Comparison of ENCODE assay signal across 19 cellular contexts in genomic region chr1:79232831-79233230, GRCh38.
A peak's percentile ranks its signal among the peaks of the same experiment; 100 is the strongest.
DNase-seq lines count a peak whose midpoint lies in the region; ATAC-seq and TF ChIP-seq lines count a peak whose summit lies in the region.
"Had no signal": no experiment of that assay in that cellular context is flagged by ENCODE, and none has a peak within 500 bp of the region (broad histone marks: within the 10 kb centered on the region; RNA-seq: fewer than 3 reads in every experiment).

No MANE protein-coding gene starts in this region.

- peak overlapping the region; percentile 48 for H2AFZ ChIP-seq in neuronal stem cell (ENCODE audit: low read length)
- H2AFZ ChIP-seq in trophoblast cell (ENCODE audit: insufficient read depth, low read length, poor library complexity) = no peak overlapping the region
- H2AFZ ChIP-seq in PC-3 (ENCODE audit: low read length) = no peak overlapping the region

- H2BK120ac ChIP-seq in neuronal stem cell (ENCODE audit: low read depth, low read length) (no peak overlapping the region), trophoblast cell (ENCODE audit: insufficient read depth, low read length, poor library complexity) (peak overlapping the region; percentile 46)

- H3K18ac ChIP-seq in neuronal stem cell (ENCODE audit: low read length) (no peak overlapping the region), trophoblast cell (ENCODE audit: low read length) (no peak overlapping the region)

- H2BK5ac ChIP-seq in neuronal stem cell (ENCODE audit: low read length) (no peak overlapping the region), trophoblast cell (ENCODE audit: low read depth, low read length, poor library complexity) (no peak overlapping the region)

- intact Hi-C loops in PC-3 (cut with micrococcal nuclease) = no loop called here
- intact Hi-C loops in upper lobe of right lung (cut with DNase I) = no loop called here

- no peaks in the 10 kb centered on the region for H3K27me3 ChIP-seq in neuronal stem cell (ENCODE audit: control insufficient read depth in 3 of 3, insufficient read depth in 3 of 3, low read depth in 1 of 3, low read length in 3 of 3)
- H3K27me3 ChIP-seq in trophoblast cell (ENCODE audit: insufficient read depth, low read length) = no peaks in the 10 kb centered on the region
- no peaks in the 10 kb centered on the region for H3K27me3 ChIP-seq in PC-3 (ENCODE audit: low read length)
- no peaks in the 10 kb centered on the region for H3K27me3 ChIP-seq in brain microvascular endothelial cell (replicated peaks)
- H3K27me3 ChIP-seq in upper lobe of right lung = no peaks in the 10 kb centered on the region
- H3K27me3 ChIP-seq: BLaER1 treated with 17β-estradiol and CSF1 and Interleukin-3, amounts not matched to agents 10 nM and 100 nM had no signal

- H3K14ac ChIP-seq in neuronal stem cell (ENCODE audit: low read length) (no peak overlapping the region), trophoblast cell (ENCODE audit: low read length) (no peak overlapping the region)

- H3K4me1 ChIP-seq in neuronal stem cell (ENCODE audit: control insufficient read depth in 2 of 2, insufficient read depth in 1 of 2, low read depth in 1 of 2, low read length in 2 of 2) (peaks cover 0 to 31% of the 10 kb centered on the region in 2 donors), trophoblast cell (ENCODE audit: control insufficient read depth in 1 of 2, insufficient read depth in 2 of 2, low read length in 2 of 2) (peaks cover 3 to 12% of the 10 kb centered on the region in 2 experiments), PC-3 (ENCODE audit: insufficient read depth, low read length) (peaks cover 13% of the 10 kb centered on the region), upper lobe of right lung (no peaks in the 10 kb centered on the region)
- H3K4me1 ChIP-seq: A549; BLaER1 treated with 17β-estradiol and CSF1 and Interleukin-3, amounts not matched to agents 10 nM and 100 nM; Caco-2 had no signal

- H3K4me3 ChIP-seq in fibroblast of villous mesenchyme (ENCODE audit: low read depth, low read length) = no peak overlapping the region
- H3K4me3 ChIP-seq in neuronal stem cell (ENCODE audit: low read length in 2 of 2) = no peak overlapping the region
- H3K4me3 ChIP-seq in trophoblast cell (ENCODE audit: low read depth, low read length) = no peak overlapping the region
- no peak overlapping the region for H3K4me3 ChIP-seq in PC-3 (ENCODE audit: low read length)
- H3K4me3 ChIP-seq in brain microvascular endothelial cell (ENCODE audit: low read depth, low read length) = no peak overlapping the region
- H3K4me3 ChIP-seq in upper lobe of right lung = no peak overlapping the region
- H3K4me3 ChIP-seq: A549; BLaER1 treated with 17β-estradiol and CSF1 and Interleukin-3, amounts not matched to agents 10 nM and 100 nM had no signal

- H3K9ac ChIP-seq in neuronal stem cell (ENCODE audit: low read depth, low read length, poor library complexity) (no peak overlapping the region), trophoblast cell (ENCODE audit: low read length) (no peak overlapping the region), PC-3 (ENCODE audit: low read length) (no peak overlapping the region)
- H3K9ac ChIP-seq: BLaER1 treated with 17β-estradiol and CSF1 and Interleukin-3, amounts not matched to agents 10 nM and 100 nM had no signal

- POLR2A ChIA-PET in PC-3 (lab: Charles Lee; ENCODE audit: unreplicated experiment) = no interaction called here

- H3K9me2 ChIP-seq in PC-3 (replicated peaks; ENCODE audit: low read length) = no peaks in the 10 kb centered on the region

- no peaks in the 10 kb centered on the region for H3K36me3 ChIP-seq in neuronal stem cell (replicated peaks in 1 of 2; ENCODE audit: control insufficient read depth in 2 of 2, insufficient read depth in 2 of 2, low read length in 2 of 2)
- peaks cover 3% of the 10 kb centered on the region in 2 experiments for H3K36me3 ChIP-seq in trophoblast cell (ENCODE audit: control insufficient read depth in 1 of 2, insufficient read depth in 2 of 2, low read length in 2 of 2)
- no peaks in the 10 kb centered on the region for H3K36me3 ChIP-seq in PC-3 (ENCODE audit: low read depth, low read length)
- no peaks in the 10 kb centered on the region for H3K36me3 ChIP-seq in brain microvascular endothelial cell (replicated peaks)
- no peaks in the 10 kb centered on the region for H3K36me3 ChIP-seq in upper lobe of right lung
- H3K36me3 ChIP-seq: BLaER1 treated with 17β-estradiol and CSF1 and Interleukin-3, amounts not matched to agents 10 nM and 100 nM had no signal

- H2BK12ac ChIP-seq in neuronal stem cell (ENCODE audit: low read length) (no peak overlapping the region), trophoblast cell (ENCODE audit: low read length) (no peak overlapping the region)

- no peak for TF ChIP-seq CTCF in fibroblast of villous mesenchyme (IDR thresholded peaks at IDR 0.05; ENCODE audit: insufficient read depth, low read depth, low read length)
- no peak for TF ChIP-seq CTCF in PC-3 (conservative IDR thresholded peaks at IDR 0.05; ENCODE audit: low read depth, low read length)
- no peak for TF ChIP-seq CTCF in brain microvascular endothelial cell (IDR thresholded peaks at IDR 0.05; ENCODE audit: low read depth, low read length, missing control alignments)
- no peak for TF ChIP-seq CTCF in upper lobe of right lung (IDR thresholded peaks at IDR 0.05)

- BruUV-seq in PC-3 (replicated peaks; lab: Mats Ljungman, UMichigan) = no TSS peak

- H3K9me3 ChIP-seq in neuronal stem cell (replicated peaks in 1 of 2; ENCODE audit: control insufficient read depth in 2 of 2, insufficient read depth in 1 of 2, low read depth in 1 of 2, low read length in 2 of 2) (no peaks in the 10 kb centered on the region), trophoblast cell (ENCODE audit: insufficient read depth, low read depth, low read length) (peaks cover 1% of the 10 kb centered on the region), PC-3 (ENCODE audit: low read length) (no peaks in the 10 kb centered on the region), upper lobe of right lung (no peaks in the 10 kb centered on the region)
- H3K9me3 ChIP-seq: A549; BLaER1 treated with 17β-estradiol and CSF1 and Interleukin-3, amounts not matched to agents 10 nM and 100 nM; Caco-2 had no signal

- H4K20me1 ChIP-seq in PC-3 (ENCODE audit: low read length) = no peaks in the 10 kb centered on the region
- H4K20me1 ChIP-seq: BLaER1 treated with 17β-estradiol and CSF1 and Interleukin-3, amounts not matched to agents 10 nM and 100 nM had no signal

- in situ Hi-C loops in brain microvascular endothelial cell (cut with HindIII; ENCODE audit: low pct_ligation_motif_present, low sequenced_read_pairs) = no loop called here

- no peak overlapping the region for H2BK15ac ChIP-seq in neuronal stem cell (ENCODE audit: low read length)

- H3K23ac ChIP-seq in neuronal stem cell (ENCODE audit: low read depth, low read length, poor library complexity) (no peak overlapping the region), trophoblast cell (ENCODE audit: low read length) (no peak overlapping the region)

- ATAC-seq in PC-3 (no peak), upper lobe of right lung (no peak)
- ATAC-seq: A549; CD8-positive, alpha-beta T cell had no signal

- no peaks in the 10 kb centered on the region for H3F3A ChIP-seq in PC-3 (ENCODE audit: low read length, unreplicated experiment)

- no peak overlapping the region for H4K8ac ChIP-seq in neuronal stem cell (ENCODE audit: low read depth, low read length)
- no peak overlapping the region for H4K8ac ChIP-seq in trophoblast cell (ENCODE audit: low read depth, low read length)

- H2AK5ac ChIP-seq in neuronal stem cell (ENCODE audit: low read depth, low read length) = no peak overlapping the region
- no peak overlapping the region for H2AK5ac ChIP-seq in trophoblast cell (ENCODE audit: low read length)

- no peak overlapping the region for H4K12ac ChIP-seq in trophoblast cell (ENCODE audit: low read depth, low read length)

- no peak overlapping the region for H3K27ac ChIP-seq in neuronal stem cell (replicated peaks; ENCODE audit: low read length)
- H3K27ac ChIP-seq in trophoblast cell (ENCODE audit: low read depth, low read length) = peak overlapping the region; percentile 87
- no peak overlapping the region for H3K27ac ChIP-seq in PC-3 (ENCODE audit: low read length)
- no peak overlapping the region for H3K27ac ChIP-seq in brain microvascular endothelial cell
- no peak overlapping the region for H3K27ac ChIP-seq in upper lobe of right lung
- H3K27ac ChIP-seq: A549; BLaER1 treated with 17β-estradiol and CSF1 and Interleukin-3, amounts not matched to agents 10 nM and 100 nM; C4-2B had no signal

- DNase-seq in SK-N-DZ (ENCODE audit: low spot score) (peak; percentile 18), fibroblast of villous mesenchyme (ENCODE audit: low read depth) (peak; percentile 1), neuronal stem cell (ENCODE audit: low spot score) (no peak), trophoblast cell (peak in 1 of 2 donors; percentile 58), PC-3 (no peak), brain microvascular endothelial cell (no peak), upper lobe of right lung (no peak), NK-92 (lab: John Stamatoyannopoulos, UW; ENCODE audit: unreplicated experiment) (no peak)
- DNase-seq: 8988T; AML-193; Caco-2; Calu3; CD4-positive, alpha-beta T cell; CD8-positive, alpha-beta T cell; DMS79 treated with DMSO at 0.1 percent for 48 hours; GF-D8 had no signal

- H4K91ac ChIP-seq in neuronal stem cell (ENCODE audit: low read depth, low read length, poor library complexity) = no peak overlapping the region
- H4K91ac ChIP-seq in trophoblast cell (ENCODE audit: low read depth, low read length) = no peak overlapping the region

- CTCF ChIA-PET in PC-3 (lab: Charles Lee) = no interaction called here

- H3K79me2 ChIP-seq in trophoblast cell (ENCODE audit: control insufficient read depth, insufficient read depth, low read length, poor library complexity) (no peaks in the 10 kb centered on the region), PC-3 (ENCODE audit: low read length) (no peaks in the 10 kb centered on the region)

- no peak overlapping the region for H3K4ac ChIP-seq in neuronal stem cell (ENCODE audit: low read length)
- no peak overlapping the region for H3K4ac ChIP-seq in trophoblast cell (ENCODE audit: low read depth, low read length)

- H3K79me1 ChIP-seq in neuronal stem cell (ENCODE audit: low read depth, low read length) (no peaks in the 10 kb centered on the region), trophoblast cell (ENCODE audit: low read length) (peaks cover 19% of the 10 kb centered on the region)

- H3K4me2 ChIP-seq in neuronal stem cell (ENCODE audit: insufficient read depth, low read length, poor library complexity, severe bottlenecking) = no peak overlapping the region
- no peak overlapping the region for H3K4me2 ChIP-seq in trophoblast cell (ENCODE audit: low read length)
- no peak overlapping the region for H3K4me2 ChIP-seq in PC-3 (ENCODE audit: low read length)
- H3K4me2 ChIP-seq: A549; BLaER1 treated with 17β-estradiol and CSF1 and Interleukin-3, amounts not matched to agents 10 nM and 100 nM had no signal

Comparison
In these comparisons a context has a peak if more than half of its experiments do, and no peak if none do; other contexts are left out.
1. DNase-seq: peak in SK-N-DZ (single experiment) and fibroblast of villous mesenchyme (single experiment); none in neuronal stem cell (single experiment), PC-3 (single experiment), brain microvascular endothelial cell (single experiment), upper lobe of right lung (single experiment) and NK-92 (single experiment).